In genomic region chr2:96205888-96206287, GRCh38 we compare ENCODE assay signal across 8 cellular contexts. TPM values are rescaled to one million over a fixed set of nuclear protein-coding genes. Genes with fewer than 3 reads are reported as not detected.
DNase-seq lines count a peak whose midpoint lies in the region; ATAC-seq, FAIRE-seq and TF ChIP-seq lines count a peak whose summit lies in the region.

No MANE protein-coding gene starts in this region.

- no peaks in the 10 kb centered on the region for H4K20me1 ChIP-seq in GM23248 (ENCODE audit: insufficient read depth)
- no peaks in the 10 kb centered on the region for H4K20me1 ChIP-seq in fibroblast of lung (ENCODE audit: control insufficient read depth, extremely low read depth, insufficient read depth, low read length)

- peak overlapping the region; percentile 78 for H3K9ac ChIP-seq in GM23248
- no peak overlapping the region for H3K9ac ChIP-seq in fibroblast of lung (ENCODE audit: insufficient read depth, low read length)

- peak overlapping the region; percentile 85 for H3K27ac ChIP-seq in GM23248
- peak overlapping the region; percentile 8 for H3K27ac ChIP-seq in fibroblast of lung (ENCODE audit: insufficient read depth, low read length)
- H3K27ac ChIP-seq in small intestine (ENCODE audit: low read depth in 1 of 2, low read length in 1 of 2): no peak overlapping the region

- peaks cover 73 to 82% (median 78%) of the 10 kb centered on the region in 3 donors for H3K4me1 Mint-ChIP-seq in T-cell

- H2AFZ ChIP-seq in GM23248 (no peak overlapping the region), fibroblast of lung (ENCODE audit: low read length) (no peak overlapping the region)

- peak overlapping the region; percentile 44 for H3K4me3 ChIP-seq in GM23248
- peak overlapping the region in 3 of 4 experiments; percentile 6 to 44 (median 34) for H3K4me3 ChIP-seq in fibroblast of lung (replicated peaks in 1 of 4; ENCODE audit: control extremely low read depth in 1 of 4, insufficient read depth in 1 of 4, low read depth in 3 of 4, low read length in 4 of 4)
- peak overlapping the region in 1 of 2 donors; percentile 25 for H3K4me3 ChIP-seq in small intestine (ENCODE audit: low read depth in 1 of 2, low read length in 2 of 2)

- H3K27ac Mint-ChIP-seq in T-cell: peak overlapping the region; percentile 46 to 77

- no peak for FAIRE-seq in small intestine (lab: Jason Lieb, UNC)

- in situ Hi-C loops in GM23248 (cut with MboI): no loop called here

- peaks cover 3% of the 10 kb centered on the region for H3K36me3 Mint-ChIP-seq in T-cell

- POLR2A ChIA-PET in T-cell (lab: Charles Lee): interaction anchor here in 1 of 2 donors (0.7 kb wide), 1 partner anchor 50 kb away, joined by 5 read pairs; no protein-coding TSS in a partner anchor

- no peak for TF ChIP-seq CTCF in fibroblast of lung (conservative IDR thresholded peaks at IDR 0.05 in 1 of 2, IDR thresholded peaks at IDR 0.05 in 1 of 2; ENCODE audit: low read depth in 1 of 2, low read length in 2 of 2)

- H3K27me3 ChIP-seq in GM23248 (replicated peaks; ENCODE audit: insufficient read depth) (no peaks in the 10 kb centered on the region), fibroblast of lung (ENCODE audit: control insufficient read depth, insufficient read depth, low read length) (no peaks in the 10 kb centered on the region), small intestine (ENCODE audit: control insufficient read depth in 2 of 2, insufficient read depth in 2 of 2, low read length in 2 of 2) (no peaks in the 10 kb centered on the region)

- H3K4me3 Mint-ChIP-seq in T-cell: peak overlapping the region; percentile 50 to 98 (median 73)

- CTCF ChIA-PET in T-cell (lab: Charles Lee): no interaction called here

- H3K4me1 ChIP-seq in GM23248 (ENCODE audit: insufficient read depth) (peaks cover 64% of the 10 kb centered on the region), fibroblast of lung (ENCODE audit: control insufficient read depth, extremely low read depth, insufficient read depth, low read length) (peaks cover 15% of the 10 kb centered on the region), small intestine (ENCODE audit: control insufficient read depth in 2 of 2, insufficient read depth in 1 of 2, low read depth in 1 of 2, low read length in 1 of 2) (peaks cover 12 to 33% of the 10 kb centered on the region in 2 donors)

- H3K4me2 ChIP-seq in GM23248 (ENCODE audit: unreplicated experiment) (peak overlapping the region; percentile 68), fibroblast of lung (ENCODE audit: extremely low read depth, insufficient read depth, low read length) (peak overlapping the region; percentile 76)

- no peak for ATAC-seq in T-cell (replicated peaks in 1 of 4)

- DNase-seq in GM23248 (peak; percentile 92), T-cell (no peak), fibroblast of lung (ENCODE audit: low read depth in 2 of 2) (peak; percentile 23 to 76), small intestine (peak; percentile 61), NCI-H187 (lab: John Stamatoyannopoulos, UW) (no peak), hippocampal formation (lab: John Stamatoyannopoulos, UW) (no peak), NCI-H2029 (lab: John Stamatoyannopoulos, UW) (no peak), NCI-H1436 (lab: John Stamatoyannopoulos, UW) (no peak)

- H3K27me3 Mint-ChIP-seq in T-cell: no peaks in the 10 kb centered on the region

- H3K9me2 ChIP-seq in GM23248 (ENCODE audit: insufficient read depth): no peaks in the 10 kb centered on the region

- H3K79me2 ChIP-seq in GM23248 (ENCODE audit: insufficient read depth): peaks cover 91% of the 10 kb centered on the region
- peaks cover 79% of the 10 kb centered on the region for H3K79me2 ChIP-seq in fibroblast of lung (ENCODE audit: control insufficient read depth, insufficient read depth, low read length)

- no peaks in the 10 kb centered on the region for H3K9me3 ChIP-seq in GM23248 (ENCODE audit: low read depth)
- H3K9me3 ChIP-seq in fibroblast of lung (ENCODE audit: control insufficient read depth, insufficient read depth, low read depth, low read length): no peaks in the 10 kb centered on the region
- H3K9me3 ChIP-seq in small intestine (ENCODE audit: control insufficient read depth, low read depth): no peaks in the 10 kb centered on the region

- no peaks in the 10 kb centered on the region for H3K9me3 Mint-ChIP-seq in T-cell

- peaks cover 56% of the 10 kb centered on the region for H3F3A ChIP-seq in GM23248 (ENCODE audit: insufficient read depth)

- H3K36me3 ChIP-seq in GM23248 (ENCODE audit: low read depth) (no peaks in the 10 kb centered on the region), fibroblast of lung (ENCODE audit: control insufficient read depth, insufficient read depth, low read length) (no peaks in the 10 kb centered on the region), small intestine (ENCODE audit: control insufficient read depth in 2 of 2, insufficient read depth in 2 of 2, low read length in 2 of 2) (no peaks in the 10 kb centered on the region)

RNA-seq across cellular contexts. Expression of gene STARD7, which starts 2.7 kb away (rescaled TPM):
- total RNA-seq in GM23248 (2014; rRNA removed; shearing (Covaris generic)): 120 and 129 TPM in 2 replicates
- polyA plus RNA-seq in GM23248 (2016; fragmentation: Nextera tagmentation; extraction: Ambion mirVana): 93.3 and 94.2 TPM in 2 replicates
- total RNA-seq in T-cell: 10 to 100 TPM; 65.0 to 95.3 (median 84.4) TPM
- total RNA-seq in fibroblast of lung: 71.7 and 121 TPM in 2 replicates
- polyA plus RNA-seq in fibroblast of lung: 109 and 114 TPM in 2 replicates
- polyA plus RNA-seq in fibroblast of lung (2012): 69.2 and 75.6 TPM in 2 replicates
- 33.7 and 41.9 TPM in 2 replicates for polyA minus RNA-seq in fibroblast of lung (ENCODE audit: low replicate concordance)
- polyA plus RNA-seq in small intestine: 10 to 100 TPM; 44.5 to 84.5 (median 48.9) TPM

RNA-seq across cellular contexts. Expression of gene TMEM127, which starts 59.9 kb away (rescaled TPM):
- 43.6 and 46.8 TPM in 2 replicates for total RNA-seq in GM23248 (2014; rRNA removed; shearing (Covaris generic))
- polyA plus RNA-seq in GM23248 (2016; fragmentation: Nextera tagmentation; extraction: Ambion mirVana) (33.4 and 34.0 TPM in 2 replicates), fibroblast of lung (48.0 and 54.8 TPM in 2 replicates), small intestine (10 to 100 TPM; 12.1 to 27.6 (median 14.6) TPM)
- total RNA-seq in T-cell (10 to 100 TPM; 31.2 to 43.0 (median 40.4) TPM), fibroblast of lung (15.2 and 20.8 TPM in 2 replicates)
- polyA plus RNA-seq in fibroblast of lung (2012): 38.2 and 39.0 TPM in 2 replicates
- polyA minus RNA-seq in fibroblast of lung (ENCODE audit: low replicate concordance): 147 and 217 TPM in 2 replicates

Comparison
In these comparisons a context has a peak if more than half of its experiments do, and no peak if none do; other contexts are left out.
1. DNase-seq: peak in GM23248 (single experiment), fibroblast of lung (2 of 2) and small intestine (single experiment); none in T-cell (0 of 34), NCI-H187 (0 of 2), hippocampal formation (0 of 2), NCI-H2029 (single experiment) and NCI-H1436 (single experiment).
2. H3K27ac ChIP-seq: peak in GM23248 (single experiment) and fibroblast of lung (single experiment); none in small intestine (0 of 2).